ENCODE assay signal across 27 cellular contexts in the genomic region with DNA sequence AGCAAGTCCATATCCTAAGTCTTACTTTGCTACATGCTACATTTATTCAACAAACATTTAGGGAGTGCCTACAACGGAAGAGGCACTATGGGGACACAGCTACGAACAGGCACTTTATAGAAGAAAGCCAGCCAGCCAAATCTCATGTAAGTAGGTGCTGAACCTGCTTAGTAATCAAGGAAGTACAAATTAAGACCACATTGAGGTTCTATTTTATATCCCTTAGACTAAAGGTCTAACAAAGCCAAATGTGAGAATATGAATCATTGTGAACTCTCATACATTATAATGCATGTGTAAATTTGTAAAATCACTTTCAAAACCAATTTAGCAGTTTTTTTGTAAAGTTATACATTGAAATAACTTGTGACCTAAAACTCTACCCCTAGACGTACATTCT.
"Had no signal": no experiment of that assay in that cellular context is flagged by ENCODE, and none has a peak within 500 bp of the region (broad histone marks: within the 10 kb centered on the region; RNA-seq: fewer than 3 reads in every experiment).

No MANE protein-coding gene starts in this region.

- ATAC-seq: activated T-cell treated with anti-CD3 and anti-CD28 coated beads, Interleukin-2, amount 50 U/mL, for 72 hours; esophagus mucosa had no signal

- H3K4me3 ChIP-seq: coronary artery, dorsolateral prefrontal cortex had no signal

- H3K27me3 ChIP-seq: brain microvascular endothelial cell, dorsolateral prefrontal cortex had no signal

- H3K27ac Mint-ChIP-seq: activated naive CD4-positive, alpha-beta T cell treated with anti-CD3 and anti-CD28 coated beads, Interleukin-2, amount 50 U/mL, for 24 hours; activated naive CD8-positive, alpha-beta T cell treated with anti-CD3 and anti-CD28 coated beads, Interleukin-2, amount 10 ng/mL, durations not matched to agents 7 days and 5 days; activated T-cell treated with anti-CD3 and anti-CD28 coated beads, Interleukin-2, amount 50 U/mL, for 24 hours; activated T-cell treated with anti-CD3 and anti-CD28 coated beads, Interleukin-2, amount 50 U/mL, for 72 hours; dendritic cell treated with granulocyte-macrophage colony-stimulating factor and Interleukin-4, amounts not matched to agents 40 ng/mL and 50 ng/mL, for 4 days; endodermal cell had no signal

- H3K27ac ChIP-seq: brain microvascular endothelial cell, coronary artery, dorsolateral prefrontal cortex had no signal

- DNase-seq: activated CD4-positive, alpha-beta T cell treated with anti-CD3 and anti-CD28 coated beads for 48 hours; activated CD4-positive, alpha-beta T cell treated with anti-CD3 and anti-CD28 coated beads, Interleukin-2, amount 50 U/mL, for 1 hour; activated CD4-positive, alpha-beta T cell treated with anti-CD3 and anti-CD28 coated beads, Interleukin-2, amount 50 U/mL, for 48 hours; activated CD4-positive, CD25-positive, alpha-beta regulatory T cell; activated CD4-positive, CD25-positive, alpha-beta regulatory T cell treated with anti-CD3 and anti-CD28 coated beads, Interleukin-2, amount 50 U/mL, for 72 hours; activated CD8-positive, alpha-beta memory T cell treated with anti-CD3 and anti-CD28 coated beads, Interleukin-2, amount 50 U/mL, for 48 hours; activated effector memory CD4-positive, alpha-beta T cell treated with Interleukin-2 at 50 U/mL for 16 hours; activated gamma-delta T cell treated with Interleukin-2 at 50 U/mL for 16 hours; activated naive CD4-positive, alpha-beta T cell treated with Interleukin-2 at 50 U/mL for 16 hours; activated naive CD8-positive, alpha-beta T cell treated with anti-CD3 and anti-CD28 coated beads, Interleukin-2, amount 10 ng/mL, durations not matched to agents 7 days and 5 days; activated T-cell treated with anti-CD3 and anti-CD28 coated beads for 4 hours; activated T-cell treated with anti-CD3 and anti-CD28 coated beads, Interleukin-2, amount 50 U/mL, for 24 hours; activated T-cell treated with anti-CD3 and anti-CD28 coated beads, Interleukin-2, amount 50 U/mL, for 72 hours; amniotic stem cell; anterior cingulate cortex; brain microvascular endothelial cell; dorsolateral prefrontal cortex; effector memory CD4-positive, alpha-beta T cell; endodermal cell; head of caudate nucleus; hippocampal formation; T-helper 2 cell had no signal

- H3K27me3 Mint-ChIP-seq: activated naive CD4-positive, alpha-beta T cell treated with anti-CD3 and anti-CD28 coated beads, Interleukin-2, amount 50 U/mL, for 24 hours; activated naive CD8-positive, alpha-beta T cell treated with anti-CD3 and anti-CD28 coated beads, Interleukin-2, amount 10 ng/mL, durations not matched to agents 7 days and 5 days; activated T-cell treated with anti-CD3 and anti-CD28 coated beads, Interleukin-2, amount 50 U/mL, for 24 hours; central memory CD8-positive, alpha-beta T cell; dendritic cell treated with granulocyte-macrophage colony-stimulating factor and Interleukin-4, amounts not matched to agents 40 ng/mL and 50 ng/mL, for 4 days had no signal

- H3K4me3 Mint-ChIP-seq: activated naive CD4-positive, alpha-beta T cell treated with anti-CD3 and anti-CD28 coated beads, Interleukin-2, amount 50 U/mL, for 24 hours; activated naive CD8-positive, alpha-beta T cell treated with anti-CD3 and anti-CD28 coated beads, Interleukin-2, amount 10 ng/mL, durations not matched to agents 7 days and 5 days; activated T-cell treated with anti-CD3 and anti-CD28 coated beads, Interleukin-2, amount 50 U/mL, for 24 hours; activated T-cell treated with anti-CD3 and anti-CD28 coated beads, Interleukin-2, amount 50 U/mL, for 72 hours; central memory CD8-positive, alpha-beta T cell; dendritic cell treated with granulocyte-macrophage colony-stimulating factor and Interleukin-4, amounts not matched to agents 40 ng/mL and 50 ng/mL, for 4 days; endodermal cell had no signal

- H3K9me3 Mint-ChIP-seq: activated naive CD4-positive, alpha-beta T cell treated with anti-CD3 and anti-CD28 coated beads, Interleukin-2, amount 50 U/mL, for 24 hours; activated naive CD8-positive, alpha-beta T cell treated with anti-CD3 and anti-CD28 coated beads, Interleukin-2, amount 10 ng/mL, durations not matched to agents 7 days and 5 days; activated T-cell treated with anti-CD3 and anti-CD28 coated beads, Interleukin-2, amount 50 U/mL, for 24 hours; activated T-cell treated with anti-CD3 and anti-CD28 coated beads, Interleukin-2, amount 50 U/mL, for 72 hours; central memory CD8-positive, alpha-beta T cell; dendritic cell treated with granulocyte-macrophage colony-stimulating factor and Interleukin-4, amounts not matched to agents 40 ng/mL and 50 ng/mL, for 4 days had no signal

- H3K36me3 ChIP-seq: brain microvascular endothelial cell had no signal

- H3K4me1 Mint-ChIP-seq: activated naive CD8-positive, alpha-beta T cell treated with anti-CD3 and anti-CD28 coated beads, Interleukin-2, amount 10 ng/mL, durations not matched to agents 7 days and 5 days; central memory CD8-positive, alpha-beta T cell; endodermal cell had no signal
